ENCODE assay signal across 8 cellular contexts in the genomic region with DNA sequence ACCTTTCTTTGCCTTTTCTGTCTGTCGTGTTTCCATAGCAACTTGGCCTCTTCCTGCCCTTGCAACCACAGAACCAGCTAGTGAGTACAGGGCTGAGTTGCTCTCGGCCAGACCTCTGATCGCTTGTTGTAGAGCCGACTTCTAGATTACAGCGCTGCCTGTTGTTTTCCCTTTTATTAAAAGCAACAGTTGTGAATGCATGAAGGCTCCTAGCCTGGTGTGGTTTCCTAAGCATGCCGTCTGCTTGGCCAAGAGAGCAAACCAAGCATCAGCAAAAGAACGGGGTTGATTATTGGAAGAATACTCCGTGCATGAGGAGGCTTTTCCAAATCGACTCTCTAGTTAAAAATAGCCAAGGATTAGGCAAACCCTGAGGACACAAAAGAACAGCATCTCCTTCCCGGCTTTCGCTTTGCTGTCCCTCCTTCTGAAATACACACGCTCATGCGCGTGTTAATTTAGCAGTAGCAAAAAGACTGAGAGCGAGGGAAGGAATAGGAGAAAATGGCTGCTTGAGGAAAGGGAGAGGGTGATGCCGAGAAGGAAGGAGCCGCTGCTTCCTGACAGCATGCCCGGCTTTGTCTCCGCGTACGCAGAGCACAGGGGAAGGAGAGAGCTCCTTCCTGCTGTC.
DNase-seq lines count a peak whose midpoint lies in the region; ATAC-seq and TF ChIP-seq lines count a peak whose summit lies in the region.

No MANE protein-coding gene starts in this region.

- H3K9me3 ChIP-seq in hepatocyte (ENCODE audit: low read depth), result no peaks in the 10 kb centered on the region

- peak overlapping the region; percentile 35; the same call in 1 of the 2 replicates for H3K27ac Mint-ChIP-seq in GM23338
- H3K27ac Mint-ChIP-seq in activated naive CD8-positive, alpha-beta T cell treated with anti-CD3 and anti-CD28 coated beads, Interleukin-2, amount 10 ng/mL, durations not matched to agents 7 days and 5 days, result no peak overlapping the region

- ATAC-seq in GM23338 (peak; percentile 66), GM21381 (IDR thresholded peaks at IDR 0.05; ENCODE audit: unreplicated experiment) (no peak)
- peak; percentile 95 for ATAC-seq in activated naive CD8-positive, alpha-beta T cell treated with anti-CD3 and anti-CD28 coated beads, Interleukin-2, amount 10 ng/mL, durations not matched to agents 7 days and 5 days (ENCODE audit: low read depth)

- H3K4me3 Mint-ChIP-seq in GM23338, result no peak overlapping the region
- H3K4me3 Mint-ChIP-seq in activated naive CD8-positive, alpha-beta T cell treated with anti-CD3 and anti-CD28 coated beads, Interleukin-2, amount 10 ng/mL, durations not matched to agents 7 days and 5 days, result peak overlapping the region; percentile 69

- peak; percentile 55 for DNase-seq in GM23338 (ENCODE audit: low spot score)
- DNase-seq in activated naive CD8-positive, alpha-beta T cell treated with anti-CD3 and anti-CD28 coated beads, Interleukin-2, amount 10 ng/mL, durations not matched to agents 7 days and 5 days, result peak; percentile 40
- peak; percentile 38 for DNase-seq in hepatocyte (ENCODE audit: low spot score)
- DNase-seq in smooth muscle cell of the brain vasculature (ENCODE audit: low read depth, low spot score), result peak; percentile 10
- DNase-seq in GM19240 (ENCODE audit: insufficient read length, low spot score), result no peak
- DNase-seq in Kasumi-1 (lab: John Stamatoyannopoulos, UW), result no peak
- DNase-seq in NCI-H1105 (lab: John Stamatoyannopoulos, UW), result no peak

- POLR2A ChIA-PET in activated naive CD8-positive, alpha-beta T cell treated with anti-CD3 and anti-CD28 coated beads, Interleukin-2, amount 10 ng/mL, durations not matched to agents 7 days and 5 days (lab: Charles Lee), result no interaction called here

- H2AFZ ChIP-seq in GM23338 (peak overlapping the region; percentile 99), hepatocyte (peak overlapping the region; percentile 33)

- H3K36me3 ChIP-seq in GM23338 (ENCODE audit: insufficient read depth), result no peaks in the 10 kb centered on the region
- no peaks in the 10 kb centered on the region for H3K36me3 ChIP-seq in hepatocyte (replicated peaks; ENCODE audit: insufficient read depth, low read depth)

- peak overlapping the region; percentile 59; the same call in 1 of the 2 replicates for H3K27ac ChIP-seq in GM23338 (ENCODE audit: low read depth)
- H3K27ac ChIP-seq in hepatocyte, result peak overlapping the region; percentile 51

- TF ChIP-seq CTCF in GM23338 (conservative IDR thresholded peaks at IDR 0.05; ENCODE audit: low read depth in 2 of 2), result no peak
- TF ChIP-seq CTCF in hepatocyte (IDR thresholded peaks at IDR 0.05; ENCODE audit: poor library complexity), result no peak

- no peaks in the 10 kb centered on the region for H3K36me3 Mint-ChIP-seq in GM23338 (ENCODE audit: low read depth)
- H3K36me3 Mint-ChIP-seq in activated naive CD8-positive, alpha-beta T cell treated with anti-CD3 and anti-CD28 coated beads, Interleukin-2, amount 10 ng/mL, durations not matched to agents 7 days and 5 days, result no peaks in the 10 kb centered on the region

- H3K27me3 ChIP-seq in GM23338 (ENCODE audit: insufficient read depth) (no peaks in the 10 kb centered on the region), hepatocyte (peaks cover 9% of the 10 kb centered on the region)

- H3F3A ChIP-seq in GM23338 (replicated peaks; ENCODE audit: low read depth), result no peaks in the 10 kb centered on the region

- no peaks in the 10 kb centered on the region for H4K20me1 ChIP-seq in GM23338 (replicated peaks; ENCODE audit: insufficient read depth)
- H4K20me1 ChIP-seq in hepatocyte (ENCODE audit: insufficient read depth, poor library complexity, severe bottlenecking), result no peaks in the 10 kb centered on the region

- no peaks in the 10 kb centered on the region for H3K9me3 Mint-ChIP-seq in GM23338
- no peaks in the 10 kb centered on the region for H3K9me3 Mint-ChIP-seq in activated naive CD8-positive, alpha-beta T cell treated with anti-CD3 and anti-CD28 coated beads, Interleukin-2, amount 10 ng/mL, durations not matched to agents 7 days and 5 days

- no peaks in the 10 kb centered on the region for H3K9me2 ChIP-seq in GM23338 (ENCODE audit: insufficient read depth)
- H3K9me2 ChIP-seq in hepatocyte (replicated peaks; ENCODE audit: insufficient read depth), result no peaks in the 10 kb centered on the region

- H3K4me3 ChIP-seq in GM23338 (no peak overlapping the region), hepatocyte (no peak overlapping the region)

- 49% methylated on average over 21 of the region's 21 CpGs for WGBS in hepatocyte (ENCODE audit: low lambda C conversion rate, missing lambda C conversion rate)

- H3K27me3 Mint-ChIP-seq in GM23338 (ENCODE audit: insufficient read depth, low read depth, poor library complexity), result no peaks in the 10 kb centered on the region
- peaks cover 58% of the 10 kb centered on the region for H3K27me3 Mint-ChIP-seq in activated naive CD8-positive, alpha-beta T cell treated with anti-CD3 and anti-CD28 coated beads, Interleukin-2, amount 10 ng/mL, durations not matched to agents 7 days and 5 days

- H3K4me1 Mint-ChIP-seq in GM23338, result peaks cover 22% of the 10 kb centered on the region
- peaks cover 13% of the 10 kb centered on the region for H3K4me1 Mint-ChIP-seq in activated naive CD8-positive, alpha-beta T cell treated with anti-CD3 and anti-CD28 coated beads, Interleukin-2, amount 10 ng/mL, durations not matched to agents 7 days and 5 days

- H3K4me1 ChIP-seq in GM23338 (ENCODE audit: insufficient read depth) (peaks cover 17% of the 10 kb centered on the region), hepatocyte (ENCODE audit: insufficient read depth) (peaks cover 30% of the 10 kb centered on the region)

- H3K79me2 ChIP-seq in GM23338 (replicated peaks; ENCODE audit: insufficient read depth), result no peaks in the 10 kb centered on the region
- H3K79me2 ChIP-seq in hepatocyte, result no peaks in the 10 kb centered on the region

- peak overlapping the region; percentile 41 for H3K4me2 ChIP-seq in GM23338
- peak overlapping the region; percentile 65 for H3K4me2 ChIP-seq in hepatocyte

TF ChIP-seq in GM23338, 12 proteins besides CTCF, POLR2A, EP300 and RAD21 (continues in another document):
- no peak for TF ChIP-seq ZNF331 (CRISPR knock-in tag; IDR thresholded peaks at IDR 0.05; ENCODE audit: low read depth)
- TF ChIP-seq, protein P1, sequence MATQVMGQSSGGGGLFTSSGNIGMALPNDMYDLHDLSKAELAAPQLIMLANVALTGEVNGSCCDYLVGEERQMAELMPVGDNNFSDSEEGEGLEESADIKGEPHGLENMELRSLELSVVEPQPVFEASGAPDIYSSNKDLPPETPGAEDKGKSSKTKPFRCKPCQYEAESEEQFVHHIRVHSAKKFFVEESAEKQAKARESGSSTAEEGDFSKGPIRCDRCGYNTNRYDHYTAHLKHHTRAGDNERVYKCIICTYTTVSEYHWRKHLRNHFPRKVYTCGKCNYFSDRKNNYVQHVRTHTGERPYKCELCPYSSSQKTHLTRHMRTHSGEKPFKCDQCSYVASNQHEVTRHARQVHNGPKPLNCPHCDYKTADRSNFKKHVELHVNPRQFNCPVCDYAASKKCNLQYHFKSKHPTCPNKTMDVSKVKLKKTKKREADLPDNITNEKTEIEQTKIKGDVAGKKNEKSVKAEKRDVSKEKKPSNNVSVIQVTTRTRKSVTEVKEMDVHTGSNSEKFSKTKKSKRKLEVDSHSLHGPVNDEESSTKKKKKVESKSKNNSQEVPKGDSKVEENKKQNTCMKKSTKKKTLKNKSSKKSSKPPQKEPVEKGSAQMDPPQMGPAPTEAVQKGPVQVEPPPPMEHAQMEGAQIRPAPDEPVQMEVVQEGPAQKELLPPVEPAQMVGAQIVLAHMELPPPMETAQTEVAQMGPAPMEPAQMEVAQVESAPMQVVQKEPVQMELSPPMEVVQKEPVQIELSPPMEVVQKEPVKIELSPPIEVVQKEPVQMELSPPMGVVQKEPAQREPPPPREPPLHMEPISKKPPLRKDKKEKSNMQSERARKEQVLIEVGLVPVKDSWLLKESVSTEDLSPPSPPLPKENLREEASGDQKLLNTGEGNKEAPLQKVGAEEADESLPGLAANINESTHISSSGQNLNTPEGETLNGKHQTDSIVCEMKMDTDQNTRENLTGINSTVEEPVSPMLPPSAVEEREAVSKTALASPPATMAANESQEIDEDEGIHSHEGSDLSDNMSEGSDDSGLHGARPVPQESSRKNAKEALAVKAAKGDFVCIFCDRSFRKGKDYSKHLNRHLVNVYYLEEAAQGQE (IDR thresholded peaks at IDR 0.05; ENCODE audit: unreplicated experiment), result no peak
- TF ChIP-seq STAT1 (IDR thresholded peaks at IDR 0.05; ENCODE audit: unreplicated experiment), result no peak
- no peak for TF ChIP-seq ZNF114 (CRISPR knock-in tag; IDR thresholded peaks at IDR 0.05)
- TF ChIP-seq CREB1 (CRISPR knock-in tag; IDR thresholded peaks at IDR 0.05; ENCODE audit: low read depth), result no peak
- TF ChIP-seq JUNB (IDR thresholded peaks at IDR 0.05; ENCODE audit: unreplicated experiment), result no peak
- TF ChIP-seq, protein P2, sequence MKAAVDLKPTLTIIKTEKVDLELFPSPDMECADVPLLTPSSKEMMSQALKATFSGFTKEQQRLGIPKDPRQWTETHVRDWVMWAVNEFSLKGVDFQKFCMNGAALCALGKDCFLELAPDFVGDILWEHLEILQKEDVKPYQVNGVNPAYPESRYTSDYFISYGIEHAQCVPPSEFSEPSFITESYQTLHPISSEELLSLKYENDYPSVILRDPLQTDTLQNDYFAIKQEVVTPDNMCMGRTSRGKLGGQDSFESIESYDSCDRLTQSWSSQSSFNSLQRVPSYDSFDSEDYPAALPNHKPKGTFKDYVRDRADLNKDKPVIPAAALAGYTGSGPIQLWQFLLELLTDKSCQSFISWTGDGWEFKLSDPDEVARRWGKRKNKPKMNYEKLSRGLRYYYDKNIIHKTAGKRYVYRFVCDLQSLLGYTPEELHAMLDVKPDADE (IDR thresholded peaks at IDR 0.05), result no peak
- no peak for TF ChIP-seq EZH2phosphoT487 (IDR thresholded peaks at IDR 0.05; ENCODE audit: unreplicated experiment)
- TF ChIP-seq POLR2AphosphoS5 (IDR thresholded peaks at IDR 0.05; ENCODE audit: low read depth), result no peak
- no peak for TF ChIP-seq EZH2 (IDR thresholded peaks at IDR 0.05; ENCODE audit: low read depth, unreplicated experiment)
- no peak for TF ChIP-seq NANOG (IDR thresholded peaks at IDR 0.05; ENCODE audit: borderline replicate concordance)

Comparison
In these comparisons a context has a peak if more than half of its experiments do, and no peak if none do; other contexts are left out.
1. DNase-seq: peak in GM23338 (single experiment), activated naive CD8-positive, alpha-beta T cell treated with anti-CD3 and anti-CD28 coated beads, Interleukin-2, amount 10 ng/mL, durations not matched to agents 7 days and 5 days (single experiment), hepatocyte (single experiment) and smooth muscle cell of the brain vasculature (single experiment); none in GM19240 (single experiment), Kasumi-1 (0 of 2) and NCI-H1105 (single experiment).